Comparison of ENCODE assay signal across 21 cellular contexts in the genomic region with DNA sequence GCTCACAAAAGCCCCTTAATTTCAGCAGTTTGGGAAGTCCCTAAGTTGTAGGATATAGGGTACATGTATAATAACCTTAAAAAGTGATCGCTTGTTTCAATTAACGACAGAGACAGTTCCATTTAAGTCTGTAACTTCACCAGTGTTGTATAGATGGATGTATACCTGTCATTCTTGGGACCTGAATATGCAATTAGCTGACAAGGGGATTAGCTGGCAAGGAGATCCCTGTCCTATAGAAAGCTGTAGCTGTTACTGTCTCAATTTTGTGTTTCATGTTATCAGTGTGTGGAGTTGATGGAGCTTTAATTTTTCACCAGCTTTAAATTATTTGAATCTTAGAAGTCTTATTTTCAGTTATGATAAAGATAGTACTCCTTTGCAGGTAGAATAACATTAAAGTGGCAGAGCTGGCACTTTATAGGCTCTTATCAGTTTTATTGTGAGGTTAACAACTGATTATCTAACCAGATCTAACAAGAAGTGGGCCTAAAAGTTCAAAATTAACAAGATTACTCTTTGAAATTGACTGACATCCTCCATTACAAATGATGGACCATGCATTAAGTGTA. TPM values are rescaled to one million over a fixed set of nuclear protein-coding genes. Genes with fewer than 3 reads are reported as not detected.
A peak's percentile ranks its signal among the peaks of the same experiment; 100 is the strongest.
DNase-seq lines count a peak whose midpoint lies in the region; ATAC-seq, FAIRE-seq and TF ChIP-seq lines count a peak whose summit lies in the region.
"Had no signal": no experiment of that assay in that cellular context is flagged by ENCODE, and none has a peak within 500 bp of the region (broad histone marks: within the 10 kb centered on the region; RNA-seq: fewer than 3 reads in every experiment).

No MANE protein-coding gene starts in this region.

- no peak overlapping the region for H2BK5ac ChIP-seq in trophoblast cell (ENCODE audit: low read depth, low read length, poor library complexity)

- TF ChIP-seq POLR2A in K562 (conservative IDR thresholded peaks at IDR 0.05): no peak

- no TSS peak for BruUV-seq in K562 (replicated peaks; lab: Mats Ljungman, UMichigan)
- BruUV-seq in Calu3 (replicated peaks; lab: Mats Ljungman, UMichigan): no TSS peak

- no peak overlapping the region for H2AK5ac ChIP-seq in trophoblast cell (ENCODE audit: low read length)

- H3K9me3 ChIP-seq in Loucy (ENCODE audit: insufficient read depth, low read depth, low read length) (no peaks in the 10 kb centered on the region), K562 (replicated peaks; ENCODE audit: control insufficient read depth, insufficient read depth, low read depth, low read length) (no peaks in the 10 kb centered on the region), trophoblast cell (ENCODE audit: insufficient read depth, low read depth, low read length) (no peaks in the 10 kb centered on the region)
- H3K9me3 ChIP-seq: BE2C, Caco-2 had no signal

- in situ Hi-C loops in K562 (cut with MboI): no loop called here

- no peak overlapping the region for H4K12ac ChIP-seq in trophoblast cell (ENCODE audit: low read depth, low read length)

- peaks cover 32% of the 10 kb centered on the region for H3K4me1 Mint-ChIP-seq in Calu3 (ENCODE audit: low read depth, unreplicated experiment)

- H3K27me3 ChIP-seq in Loucy (ENCODE audit: insufficient read depth, low read length, poor library complexity, severe bottlenecking): no peaks in the 10 kb centered on the region
- no peaks in the 10 kb centered on the region for H3K27me3 ChIP-seq in K562 (ENCODE audit: control insufficient read depth in 2 of 2, insufficient read depth in 2 of 2, low read length in 2 of 2)
- no peaks in the 10 kb centered on the region for H3K27me3 ChIP-seq in trophoblast cell (ENCODE audit: insufficient read depth, low read length)
- H3K27me3 ChIP-seq: BE2C had no signal

- TF ChIP-seq CTCF in Loucy (conservative IDR thresholded peaks at IDR 0.05; ENCODE audit: low read length) (no peak), K562 (IDR thresholded peaks at IDR 0.05 in 2 of 3, conservative IDR thresholded peaks at IDR 0.05 in 1 of 3; ENCODE audit: insufficient read depth in 2 of 3, low read depth in 1 of 3, low read length in 3 of 3) (no peak), Calu3 (IDR thresholded peaks at IDR 0.05; ENCODE audit: unreplicated experiment) (no peak)

- DNase-seq in K562 (ENCODE audit: extremely low read depth in 1 of 4, low spot score in 3 of 4) (no peak), trophoblast cell (no peak), Calu3 (no peak)
- no peak for DNase-seq in activated effector memory CD4-positive, alpha-beta T cell treated with anti-CD3 and anti-CD28 coated beads, Interleukin-2, amount 50 U/mL, for 16 hours
- DNase-seq: ACHN; BE2C; Caco-2; CD4-positive, alpha-beta T cell; DMS79 treated with DMSO at 0.1 percent for 48 hours; GF-D8; GOT3; H7; HFFc6; KG1 had no signal

- POLR2A ChIA-PET in K562 (lab: Yijun Ruan, JAX): interaction anchor here (3.8 to 4.2 kb wide), 2 partner anchors 9 to 10 kb away, joined by 24 to 30 read pairs; a partner anchor contains a TSS

- peak; percentile 55 for ATAC-seq in GM18868 (IDR thresholded peaks at IDR 0.05; ENCODE audit: unreplicated experiment)
- ATAC-seq in K562: no peak
- ATAC-seq in GM18511 (IDR thresholded peaks at IDR 0.05; ENCODE audit: unreplicated experiment): no peak
- ATAC-seq: HCT116 had no signal

- no peak overlapping the region for H3K14ac ChIP-seq in trophoblast cell (ENCODE audit: low read length)

- H3K9me1 ChIP-seq in K562 (ENCODE audit: control insufficient read depth, insufficient read depth, low read length): no peaks in the 10 kb centered on the region

- H3K36me3 Mint-ChIP-seq in Calu3 (ENCODE audit: insufficient read depth, unreplicated experiment): peaks cover 6% of the 10 kb centered on the region
- H3K36me3 Mint-ChIP-seq: IgD-negative memory B cell had no signal

- H3K27ac Mint-ChIP-seq in Calu3 (ENCODE audit: unreplicated experiment): no peak overlapping the region
- H3K27ac Mint-ChIP-seq: CD4-positive, alpha-beta T cell; HFFc6; IgD-negative memory B cell had no signal

- no peak overlapping the region for H2BK12ac ChIP-seq in trophoblast cell (ENCODE audit: low read length)

- CTCF ChIA-PET in K562 (lab: Yijun Ruan, JAX; ENCODE audit: low intra/inter-chr PET ratio) (no interaction called here), Calu3 (lab: Charles Lee) (no interaction called here)

- no peak overlapping the region for H3K4me3 Mint-ChIP-seq in Calu3 (ENCODE audit: low read depth, unreplicated experiment)
- H3K4me3 Mint-ChIP-seq: CD4-positive, alpha-beta T cell; HFFc6; IgD-negative memory B cell had no signal

- H3K23ac ChIP-seq in trophoblast cell (ENCODE audit: low read length): no peak overlapping the region

- H3K9ac ChIP-seq in Loucy (ENCODE audit: low read depth, low read length, poor library complexity, severe bottlenecking) (peak overlapping the region; percentile 8), K562 (ENCODE audit: insufficient read depth in 1 of 2, low read depth in 2 of 2, low read length in 2 of 2) (no peak overlapping the region), trophoblast cell (ENCODE audit: low read length) (no peak overlapping the region)

- peak overlapping the region; percentile 47 for H3K4ac ChIP-seq in trophoblast cell (ENCODE audit: low read depth, low read length)

- no peak overlapping the region for H3K18ac ChIP-seq in trophoblast cell (ENCODE audit: low read length)

- H3K27ac ChIP-seq in K562 (ENCODE audit: extremely low read depth, low read depth, low read length) (no peak overlapping the region), trophoblast cell (ENCODE audit: low read depth, low read length) (no peak overlapping the region)
- H3K27ac ChIP-seq: C4-2B had no signal

- H4K20me1 ChIP-seq in Loucy (ENCODE audit: insufficient read depth, low read length, poor library complexity, severe bottlenecking): peaks cover 93% of the 10 kb centered on the region
- H4K20me1 ChIP-seq in K562 (replicated peaks; ENCODE audit: control insufficient read depth, insufficient read depth, low read length): no peaks in the 10 kb centered on the region; the same call in 1 of the 2 replicates

- no peaks in the 10 kb centered on the region; the same call in 1 of the 2 replicates for H3F3A ChIP-seq in Loucy (ENCODE audit: low read depth)

- H3K9me2 ChIP-seq in Loucy (replicated peaks; ENCODE audit: low read depth, low read length): no peaks in the 10 kb centered on the region

- H3K36me3 ChIP-seq in Loucy (ENCODE audit: insufficient read depth, low read length) (no peaks in the 10 kb centered on the region), K562 (ENCODE audit: control insufficient read depth, insufficient read depth, low read length) (peaks cover 16% of the 10 kb centered on the region; the same call in 2 of the 3 replicates), trophoblast cell (ENCODE audit: control insufficient read depth in 1 of 2, insufficient read depth in 2 of 2, low read length in 2 of 2) (peaks cover 6 to 8% of the 10 kb centered on the region in 2 experiments)

- H3K9me3 Mint-ChIP-seq in Calu3 (ENCODE audit: low read depth, unreplicated experiment): no peaks in the 10 kb centered on the region
- H3K9me3 Mint-ChIP-seq: CD4-positive, alpha-beta T cell; HFFc6; IgD-negative memory B cell had no signal

- WGBS in K562 (ENCODE audit: insufficient coverage, low coverage, missing lambda C conversion rate): 98% methylated on average over 2 of the region's 2 CpGs
- no CpG with 5 or more reads among the region's 2 CpGs for WGBS in trophoblast cell (ENCODE audit: extremely low coverage, insufficient coverage, insufficient read length)

- H2BK120ac ChIP-seq in trophoblast cell (ENCODE audit: insufficient read depth, low read length, poor library complexity): no peak overlapping the region

- peak overlapping the region; percentile 35 for H3K4me3 ChIP-seq in Loucy (ENCODE audit: low read length, poor library complexity, severe bottlenecking)
- H3K4me3 ChIP-seq in K562: no peak overlapping the region
- no peak overlapping the region for H3K4me3 ChIP-seq in trophoblast cell (ENCODE audit: low read depth, low read length)

- no peak for FAIRE-seq in K562 (lab: Jason Lieb, UNC)
- FAIRE-seq: HTR-8/SVneo had no signal

- no peaks in the 10 kb centered on the region for H3K79me1 ChIP-seq in trophoblast cell (ENCODE audit: low read length)

- peaks cover 99% of the 10 kb centered on the region for H3K79me2 ChIP-seq in Loucy (ENCODE audit: insufficient read depth, low read length)
- peaks cover 97% of the 10 kb centered on the region for H3K79me2 ChIP-seq in K562 (ENCODE audit: control insufficient read depth, insufficient read depth, low read length)
- peaks cover 27% of the 10 kb centered on the region for H3K79me2 ChIP-seq in trophoblast cell (ENCODE audit: control insufficient read depth, insufficient read depth, low read length, poor library complexity)

- intact Hi-C loops in K562 (cut with micrococcal nuclease): no loop called here
- intact Hi-C loops in Calu3 (cut with micrococcal nuclease; ENCODE audit: unreplicated experiment): no loop called here

- H3K27me3 Mint-ChIP-seq in Calu3 (ENCODE audit: unreplicated experiment): no peaks in the 10 kb centered on the region
- H3K27me3 Mint-ChIP-seq: CD4-positive, alpha-beta T cell; IgD-negative memory B cell had no signal

- H2AFZ ChIP-seq in Loucy (ENCODE audit: low read length): no peak overlapping the region
- H2AFZ ChIP-seq in K562 (ENCODE audit: low read depth, low read length): no peak overlapping the region
- H2AFZ ChIP-seq in trophoblast cell (ENCODE audit: insufficient read depth, low read length, poor library complexity): no peak overlapping the region

- no peak for TF ChIP-seq EP300 in K562 (IDR thresholded peaks at IDR 0.05; ENCODE audit: low read length)

- H3K4me2 ChIP-seq in Loucy (ENCODE audit: low read depth, low read length, poor library complexity, severe bottlenecking) (peak overlapping the region; percentile 97), K562 (ENCODE audit: insufficient read depth, low read length) (no peak overlapping the region), trophoblast cell (ENCODE audit: low read length) (no peak overlapping the region)

- no peak overlapping the region for H4K8ac ChIP-seq in trophoblast cell (ENCODE audit: low read depth, low read length)

- H3K4me1 ChIP-seq in Loucy (ENCODE audit: insufficient read depth, low read length, poor library complexity, severe bottlenecking): peaks cover 64% of the 10 kb centered on the region
- H3K4me1 ChIP-seq in K562 (replicated peaks in 1 of 2; ENCODE audit: control insufficient read depth in 2 of 2, insufficient read depth in 2 of 2, low read length in 2 of 2): peaks cover 4 to 11% of the 10 kb centered on the region in 2 experiments; a peak in 4 of 5 replicates
- H3K4me1 ChIP-seq in trophoblast cell (ENCODE audit: control insufficient read depth in 1 of 2, insufficient read depth in 2 of 2, low read length in 2 of 2): peaks cover 2 to 11% of the 10 kb centered on the region in 2 experiments
- H3K4me1 ChIP-seq: BE2C had no signal

- no peak for TF ChIP-seq RAD21 in K562 (CRISPR knock-in tag; conservative IDR thresholded peaks at IDR 0.05 in 1 of 2, IDR thresholded peaks at IDR 0.05 in 1 of 2)

- no peak overlapping the region for H4K91ac ChIP-seq in trophoblast cell (ENCODE audit: low read depth, low read length)

RNA-seq across cellular contexts. Expression of a gene that starts 10.6 kb away (rescaled TPM):
- 47.4 and 128 TPM in 2 replicates for total RNA-seq in K562 (2011; cell fraction: chromatin; rRNA removed; ENCODE audit: low replicate concordance)
- total RNA-seq in K562 (2011; cell fraction: nucleolus; rRNA removed): 23.3 and 24.7 TPM in 2 replicates
- 54.0 and 95.2 TPM in 2 replicates for total RNA-seq in K562 (2011; cell fraction: nucleoplasm; rRNA removed)
- total RNA-seq in K562 (2014; rRNA removed) (33.3 and 37.1 TPM in 2 replicates), K562 (2014; rRNA removed; fragmentation: Illumina TruSeq; extraction: Trizol) (40.2 and 46.5 TPM in 2 replicates), K562 (2015; rRNA removed; fragmentation: Illumina TruSeq; extraction: Trizol) (52.4 and 56.4 TPM in 2 replicates), K562 (2021) (55.8 and 62.8 TPM in 2 replicates), Calu3 (2022) (28.5 and 29.8 TPM in 2 replicates)
- polyA plus RNA-seq in K562 (2011; rRNA removed) (61.7 and 66.9 TPM in 2 replicates), K562 (2014; fragmentation: Illumina TruSeq; extraction: Trizol) (61.5 and 74.0 TPM in 2 replicates), K562 (2014; fragmentation: Nextera tagmentation; extraction: Ambion mirVana) (10 to 100 TPM; 13.4 to 15.1 TPM), K562 (2014; rRNA removed) (40.2 and 41.7 TPM in 2 replicates)
- polyA plus RNA-seq in K562 (2011; cell fraction: cytosol; rRNA removed): 28.4 and 38.1 TPM in 2 replicates
- 36.0 and 50.5 TPM in 2 replicates for polyA plus RNA-seq in K562 (2011; cell fraction: nucleus; rRNA removed)
- polyA plus RNA-seq in K562 (2012): 40.9 and 42.4 TPM in 2 replicates
- 101 and 125 TPM in 2 replicates for polyA minus RNA-seq in K562 (2011; rRNA and poly(A)+ RNA removed)
- polyA minus RNA-seq in K562 (2011; cell fraction: cytosol; rRNA and poly(A)+ RNA removed): 40.7 and 48.4 TPM in 2 replicates
- polyA minus RNA-seq in K562 (2011; cell fraction: nucleus; rRNA and poly(A)+ RNA removed): 36.4 and 60.5 TPM in 2 replicates
- polyA plus RNA-seq in trophoblast cell (2013): 111 and 117 TPM in 2 replicates
